29 cellular contexts compared by ENCODE assay signal in genomic region chr4:158801677-158802076, GRCh38.
"Had no signal": no experiment of that assay in that cellular context is flagged by ENCODE, and none has a peak within 500 bp of the region (broad histone marks: within the 10 kb centered on the region; RNA-seq: fewer than 3 reads in every experiment).

No MANE protein-coding gene starts in this region.

- H3K27me3 ChIP-seq: brain microvascular endothelial cell, left lung, neutrophil, tibial nerve had no signal

- H3K9me3 ChIP-seq: left lung, neutrophil, spleen, tibial nerve had no signal

- H3K4me3 ChIP-seq: left lung, SK-N-MC, spleen, tibial nerve had no signal

- FAIRE-seq: astrocyte, urothelium cell line had no signal

- ATAC-seq: activated CD4-positive, CD25-positive, alpha-beta regulatory T cell treated with anti-CD3 and anti-CD28 coated beads, Interleukin-2, amount 50 U/mL, for 24 hours; esophagus mucosa; T-helper 17 cell had no signal

- H3K36me3 ChIP-seq: brain microvascular endothelial cell, left lung, neutrophil, spleen, tibial nerve, WERI-Rb-1 had no signal

- H3K27ac ChIP-seq: brain microvascular endothelial cell, neutrophil, SK-N-MC, spleen, tibial nerve, WERI-Rb-1 had no signal

- DNase-seq: activated CD4-positive, alpha-beta T cell treated with anti-CD3 and anti-CD28 coated beads for 48 hours; activated CD4-positive, alpha-beta T cell treated with anti-CD3 and anti-CD28 coated beads, Interleukin-2, amount 50 U/mL, for 48 hours; activated CD8-positive, alpha-beta memory T cell treated with anti-CD3 and anti-CD28 coated beads, Interleukin-2, amount 50 U/mL, for 4 hours; activated gamma-delta T cell; activated naive CD4-positive, alpha-beta T cell treated with anti-CD3 and anti-CD28 coated beads, Interleukin-2, amount 10 ng/mL, durations not matched to agents 7 days and 5 days; activated naive CD8-positive, alpha-beta T cell treated with anti-CD3 and anti-CD28 coated beads, Interleukin-2, amount 10 ng/mL, durations not matched to agents 7 days and 5 days; activated T-cell treated with anti-CD3 and anti-CD28 coated beads, Interleukin-2, amount 50 U/mL, for 1 hour; amniotic stem cell; brain microvascular endothelial cell; endodermal cell; foreskin melanocyte; hypothalamus; immature natural killer cell; left lung; naive B cell; nephron progenitor cell; retina; spleen; stimulated activated naive CD4-positive, alpha-beta T cell; T-helper 17 cell; T1000; WERI-Rb-1 had no signal
